Comparison of ENCODE assay signal across 7 cellular contexts in the genomic region with DNA sequence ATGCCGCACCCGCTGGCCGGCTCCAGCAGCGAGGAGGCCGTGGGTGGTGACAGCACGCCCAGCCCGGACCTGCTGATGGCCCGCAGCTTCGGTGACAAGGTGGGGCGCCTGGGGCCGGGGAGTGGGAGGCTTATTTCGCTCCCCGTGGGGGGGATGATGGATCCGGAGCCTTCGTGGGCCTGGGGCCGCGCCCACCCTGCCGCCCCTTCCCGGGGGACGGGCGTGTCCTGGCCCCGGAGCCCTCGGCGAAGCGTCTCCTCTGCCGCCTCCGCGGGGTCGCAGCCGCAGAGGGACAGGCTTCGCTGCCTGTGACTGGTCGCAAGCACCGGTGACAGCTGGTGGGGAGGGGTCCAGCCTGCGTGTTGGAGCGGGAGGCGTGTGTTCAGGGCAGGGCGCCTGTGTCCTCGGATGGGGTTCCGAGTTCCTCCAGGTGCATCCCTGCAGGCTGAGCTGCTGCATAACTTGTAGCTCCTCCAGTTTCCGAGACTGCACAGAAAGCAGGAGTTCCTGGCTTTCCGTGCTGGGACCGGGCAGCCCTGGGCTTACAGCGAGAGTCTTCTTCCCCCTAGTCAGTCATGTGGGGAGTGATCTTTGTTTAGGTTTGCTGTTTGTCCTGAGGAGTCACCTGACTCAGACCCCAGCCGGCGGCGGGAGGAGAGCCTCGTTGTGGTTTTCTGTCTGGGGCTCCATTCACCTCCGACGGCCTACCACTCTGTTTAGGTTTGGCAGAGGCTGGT. TPM values are rescaled to one million over a fixed set of nuclear protein-coding genes. Genes with fewer than 3 reads are reported as not detected.
DNase-seq lines count a peak whose midpoint lies in the region; ATAC-seq and TF ChIP-seq lines count a peak whose summit lies in the region.

No MANE protein-coding gene starts in this region.

- DNase-seq in GM12865 (ENCODE audit: low read depth): peak; percentile 68
- peak; percentile 78 for DNase-seq in NAMALWA (ENCODE audit: low spot score)
- DNase-seq in T-helper 22 cell (ENCODE audit: low read depth): peak; percentile 30
- DNase-seq in MCF 10A (ENCODE audit: unreplicated experiment): peak; percentile 55
- peak; percentile 68 for DNase-seq in sciatic nerve (ENCODE audit: low spot score)

- peaks cover 33% of the 10 kb centered on the region for H3K4me1 Mint-ChIP-seq in MCF 10A (ENCODE audit: insufficient read depth, unreplicated experiment)

- CTCF ChIA-PET in MCF 10A (lab: Yijun Ruan, JAX): interaction anchor here (0.5 to 2.9 kb wide), 7 partner anchors 26 to 330 kb away, joined by 3 to 11 read pairs (median 3); no protein-coding TSS in a partner anchor

- no peaks in the 10 kb centered on the region for H3K9me3 Mint-ChIP-seq in MCF 10A (ENCODE audit: unreplicated experiment)

- ATAC-seq in HG02571 (IDR thresholded peaks at IDR 0.05; ENCODE audit: unreplicated experiment) (peak; percentile 26), sciatic nerve (peak; percentile 33)

- intact Hi-C loops in MCF 10A (cut with micrococcal nuclease): loop anchor here (1.0 to 2.0 kb wide), 3 partner anchors 34 to 70 kb away; no protein-coding TSS in a partner anchor
- intact Hi-C loops in sciatic nerve (cut with DNase I): no loop called here

- no peaks in the 10 kb centered on the region for H3K36me3 Mint-ChIP-seq in MCF 10A (ENCODE audit: insufficient read depth, unreplicated experiment)

- H3K27me3 Mint-ChIP-seq in MCF 10A (ENCODE audit: insufficient read depth, unreplicated experiment): no peaks in the 10 kb centered on the region

- POLR2A ChIA-PET in MCF 10A (lab: Yijun Ruan, JAX): interaction anchor here (0.5 to 3.2 kb wide), 12 partner anchors 9 to 1396 kb away, joined by 3 to 46 read pairs (median 4); a partner anchor contains a TSS

- H3K4me3 Mint-ChIP-seq in MCF 10A (ENCODE audit: unreplicated experiment): peak overlapping the region; percentile 98

- H3K4me3 ChIP-seq in GM12865 (ENCODE audit: low read depth, low read length) (peak overlapping the region; percentile 77), iPS-11a (ENCODE audit: low read depth, low read length) (peak overlapping the region; percentile 71)

- TF ChIP-seq CTCF in GM12865 (IDR thresholded peaks at IDR 0.05; ENCODE audit: insufficient read depth, low read depth, low read length, missing control alignments) (no peak), MCF 10A (IDR thresholded peaks at IDR 0.05; ENCODE audit: unreplicated experiment) (no peak)

- BruUV-seq in MCF 10A (replicated peaks; lab: Mats Ljungman, UMichigan): no TSS peak

- H3K27ac Mint-ChIP-seq in MCF 10A (ENCODE audit: low read depth, unreplicated experiment): peak overlapping the region; percentile 71

RNA-seq across cellular contexts. Expression of a gene that starts 0.7 kb away (rescaled TPM):
- total RNA-seq in MCF 10A (2022): 9.0 and 9.6 TPM in 2 replicates
- total RNA-seq in sciatic nerve: 10.7 TPM

RNA-seq across cellular contexts. Expression of a gene that starts 33.3 kb away (rescaled TPM):
- 28.0 and 33.5 TPM in 2 replicates for total RNA-seq in MCF 10A (2022)
- total RNA-seq in sciatic nerve: 23.5 TPM

Comparison
In these comparisons a context has a peak if more than half of its experiments do, and no peak if none do; other contexts are left out.
1. Peak in every context shown above with its lines: DNase-seq, ATAC-seq and H3K4me3 ChIP-seq.